Comparison of ENCODE assay signal across 10 cellular contexts in the genomic region with DNA sequence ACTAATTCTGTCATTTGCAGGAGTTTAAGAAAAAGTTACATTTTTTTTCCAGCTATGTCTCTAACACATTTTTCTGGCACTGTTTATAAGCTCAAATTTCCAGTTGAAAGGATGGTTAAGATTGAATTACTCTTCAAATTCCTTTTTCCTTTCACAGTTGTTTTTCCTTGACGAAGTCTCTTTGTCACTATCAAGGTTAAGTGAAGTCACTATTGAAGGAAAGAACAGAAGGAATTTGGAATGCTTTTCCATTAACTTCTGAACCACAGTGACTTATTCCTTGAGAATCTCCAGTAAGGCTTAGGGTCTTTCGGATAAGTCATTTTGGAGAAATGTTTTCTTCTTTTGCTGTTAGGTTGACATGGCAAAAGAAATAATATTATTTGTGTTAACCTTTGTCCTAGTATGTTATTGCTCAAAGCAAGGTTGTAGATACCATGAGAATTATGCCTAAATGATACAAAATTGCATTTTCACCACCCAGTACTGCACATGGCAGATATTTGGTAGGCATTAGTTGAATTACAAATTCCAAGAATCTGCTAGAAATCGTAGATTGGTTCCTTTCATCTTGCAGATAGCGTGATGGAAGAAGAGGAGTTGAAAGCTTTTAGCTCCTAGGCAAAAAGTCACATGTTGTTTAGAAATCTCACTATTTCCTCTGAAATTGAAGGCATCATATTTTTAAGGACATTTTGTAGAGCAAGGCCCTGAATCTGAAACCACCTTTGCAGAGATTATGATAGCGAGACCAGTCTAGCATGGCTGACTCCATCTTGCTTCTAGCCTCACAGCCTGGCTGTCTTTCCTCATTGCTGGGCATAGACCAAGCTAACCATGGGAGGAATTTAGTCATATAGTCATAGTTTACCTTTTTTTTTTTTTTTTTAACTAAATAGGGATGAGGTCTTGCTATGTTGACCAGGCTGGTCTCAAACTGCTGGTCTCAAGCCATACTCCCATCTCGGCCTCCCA. TPM values are rescaled to one million over a fixed set of nuclear protein-coding genes. Genes with fewer than 3 reads are reported as not detected.
A peak's percentile ranks its signal among the peaks of the same experiment; 100 is the strongest.
DNase-seq lines count a peak whose midpoint lies in the region; ATAC-seq and TF ChIP-seq lines count a peak whose summit lies in the region.
"Had no signal": no experiment of that assay in that cellular context is flagged by ENCODE, and none has a peak within 500 bp of the region (broad histone marks: within the 10 kb centered on the region; RNA-seq: fewer than 3 reads in every experiment).

No MANE protein-coding gene starts in this region.

- H3K27me3 Mint-ChIP-seq in chondrocyte (ENCODE audit: low read depth) = no peaks in the 10 kb centered on the region
- H3K27me3 Mint-ChIP-seq: activated CD8-positive, alpha-beta memory T cell treated with anti-CD3 and anti-CD28 coated beads, Interleukin-2, amount 10 ng/mL, durations not matched to agents 7 days and 5 days; dendritic cell treated with granulocyte-macrophage colony-stimulating factor and Interleukin-4, amounts not matched to agents 40 ng/mL and 50 ng/mL, for 4 days had no signal

- H3K27ac Mint-ChIP-seq in chondrocyte (ENCODE audit: unreplicated experiment) = peak overlapping the region; percentile 37

- H3K4me3 Mint-ChIP-seq in chondrocyte (ENCODE audit: unreplicated experiment) = no peak overlapping the region
- H3K4me3 Mint-ChIP-seq: activated CD8-positive, alpha-beta memory T cell treated with anti-CD3 and anti-CD28 coated beads, Interleukin-2, amount 10 ng/mL, durations not matched to agents 7 days and 5 days; dendritic cell treated with granulocyte-macrophage colony-stimulating factor and Interleukin-4, amounts not matched to agents 40 ng/mL and 50 ng/mL, for 4 days had no signal

- ATAC-seq in GM18907 (IDR thresholded peaks at IDR 0.05; ENCODE audit: unreplicated experiment) = peak; percentile 25

- H3K9me3 Mint-ChIP-seq in chondrocyte (ENCODE audit: low read depth) = no peaks in the 10 kb centered on the region
- H3K9me3 Mint-ChIP-seq: dendritic cell treated with granulocyte-macrophage colony-stimulating factor and Interleukin-4, amounts not matched to agents 40 ng/mL and 50 ng/mL, for 4 days had no signal

- H3K27me3 ChIP-seq in HUES48 (ENCODE audit: control insufficient read depth, insufficient read depth, low read length) = no peaks in the 10 kb centered on the region
- H3K27me3 ChIP-seq in skeletal muscle satellite cell (ENCODE audit: control insufficient read depth, insufficient read depth, low read length) = no peaks in the 10 kb centered on the region
- no peaks in the 10 kb centered on the region for H3K27me3 ChIP-seq in WERI-Rb-1 (ENCODE audit: insufficient read depth, low read depth, severe bottlenecking)

- H3K36me3 ChIP-seq in HUES48 (ENCODE audit: control insufficient read depth, insufficient read depth, low read length) (no peaks in the 10 kb centered on the region), skeletal muscle satellite cell (ENCODE audit: insufficient read depth, low read length) (no peaks in the 10 kb centered on the region), WERI-Rb-1 (no peaks in the 10 kb centered on the region)

- H3K27ac ChIP-seq in HUES48 (ENCODE audit: low read depth, low read length) (peak overlapping the region; percentile 55), WERI-Rb-1 (no peak overlapping the region)

- peaks cover 41% of the 10 kb centered on the region for H3K4me1 ChIP-seq in HUES48 (ENCODE audit: control insufficient read depth, insufficient read depth, low read length)
- peaks cover 31% of the 10 kb centered on the region for H3K4me1 ChIP-seq in skeletal muscle satellite cell (ENCODE audit: control insufficient read depth, insufficient read depth, low read length)

- peak overlapping the region; percentile 5 for H3K4me2 ChIP-seq in skeletal muscle satellite cell (ENCODE audit: low read length)

- H3K36me3 Mint-ChIP-seq in chondrocyte (ENCODE audit: low read depth) = no peaks in the 10 kb centered on the region
- H3K36me3 Mint-ChIP-seq: activated CD8-positive, alpha-beta memory T cell treated with anti-CD3 and anti-CD28 coated beads, Interleukin-2, amount 10 ng/mL, durations not matched to agents 7 days and 5 days had no signal

- H3K4me3 ChIP-seq in HUES48 (ENCODE audit: low read depth, low read length) = no peak overlapping the region
- H3K4me3 ChIP-seq in skeletal muscle satellite cell (ENCODE audit: low read length) = no peak overlapping the region
- no peak overlapping the region for H3K4me3 ChIP-seq in WERI-Rb-1 (ENCODE audit: low read depth, low read length)

- H3K9me3 ChIP-seq in HUES48 (ENCODE audit: control insufficient read depth, insufficient read depth, low read length) = no peaks in the 10 kb centered on the region
- no peaks in the 10 kb centered on the region for H3K9me3 ChIP-seq in skeletal muscle satellite cell (replicated peaks; ENCODE audit: low read length)
- no peaks in the 10 kb centered on the region for H3K9me3 ChIP-seq in WERI-Rb-1 (ENCODE audit: severe bottlenecking)

- no peak overlapping the region for H3K9ac ChIP-seq in HUES48 (ENCODE audit: low read depth, low read length)
- H3K9ac ChIP-seq in skeletal muscle satellite cell (ENCODE audit: low read depth, low read length) = peak overlapping the region; percentile 68

- H3K4me1 Mint-ChIP-seq in chondrocyte (ENCODE audit: low read depth) = peaks cover 19% of the 10 kb centered on the region

- no peak for TF ChIP-seq CTCF in chondrocyte (IDR thresholded peaks at IDR 0.05)
- no peak for TF ChIP-seq CTCF in WERI-Rb-1 (IDR thresholded peaks at IDR 0.05; ENCODE audit: low read depth, low read length)

- DNase-seq in chondrocyte (ENCODE audit: low spot score) (no peak), NCI-H2227 treated with DMSO at 0.1 percent for 48 hours (lab: John Stamatoyannopoulos, UW) (no peak), WERI-Rb-1 (no peak), cerebellar nuclear complex (lab: John Stamatoyannopoulos, UW) (no peak)
- DNase-seq: NCI-H2171 had no signal

RNA-seq across cellular contexts. Expression of a gene that starts 42.6 kb away (rescaled TPM):
- 17.9 to 30.0 TPM (median 19.3 TPM) in 3 replicates for total RNA-seq in chondrocyte
- total RNA-seq in skeletal muscle satellite cell (2012; rRNA removed) = 5.7 and 7.6 TPM in 2 replicates
